9 cellular contexts compared by ENCODE assay signal in genomic region chr14:18955816-18956215, GRCh38. TPM values are rescaled to one million over a fixed set of nuclear protein-coding genes. Genes with fewer than 3 reads are reported as not detected.
"Had no signal": no experiment of that assay in that cellular context is flagged by ENCODE, and none has a peak within 500 bp of the region (broad histone marks: within the 10 kb centered on the region; RNA-seq: fewer than 3 reads in every experiment).

No MANE protein-coding gene starts in this region.

RNA-seq across cellular contexts. Expression of gene POTEM, which starts 11.4 kb away (rescaled TPM):
- total RNA-seq: PC-3, PC-9, Peyer's patch, Right ventricle myocardium inferior, Right ventricle myocardium superior, RPMI7951, SJCRH30, SJSA1, T-cell had no signal
